Comparison of ENCODE assay signal across 8 cellular contexts in the genomic region with DNA sequence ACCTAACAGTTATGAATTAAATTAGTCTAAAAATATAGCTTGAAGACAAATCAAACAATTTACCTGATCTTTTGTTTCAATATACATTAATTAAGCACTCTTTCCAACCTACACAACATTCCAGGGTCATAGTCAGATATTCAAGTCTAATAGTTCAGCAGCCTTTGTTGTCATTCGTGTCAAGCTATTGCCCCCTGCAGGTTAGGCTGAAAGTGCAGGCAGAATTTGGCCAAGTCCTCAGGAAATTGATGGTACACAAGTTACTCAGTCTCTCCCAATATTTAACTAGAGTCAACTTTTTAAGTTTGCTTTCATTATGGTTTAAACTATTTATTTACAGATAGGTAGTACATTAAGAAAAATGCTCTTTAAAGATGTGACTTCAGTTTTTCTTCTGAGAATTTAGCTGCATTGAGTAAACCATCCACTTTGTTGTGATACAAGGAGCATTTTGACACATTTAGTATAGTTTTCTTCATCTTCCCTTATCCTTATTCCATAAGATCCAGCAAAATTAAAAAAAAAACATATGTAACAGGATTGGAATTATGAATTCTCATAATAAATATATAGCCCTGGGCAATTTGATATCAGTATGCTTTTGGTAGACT.
DNase-seq lines count a peak whose midpoint lies in the region; ATAC-seq and TF ChIP-seq lines count a peak whose summit lies in the region.

No MANE protein-coding gene starts in this region.

- no peaks in the 10 kb centered on the region for H3K36me3 ChIP-seq in CD8-positive, alpha-beta memory T cell (ENCODE audit: insufficient read depth, low read length)
- H3K36me3 ChIP-seq in vagina = no peaks in the 10 kb centered on the region

- H3K9me3 ChIP-seq in CD8-positive, alpha-beta memory T cell (ENCODE audit: low read length) = no peaks in the 10 kb centered on the region
- no peaks in the 10 kb centered on the region for H3K9me3 ChIP-seq in vagina

- peak; percentile 37 for ATAC-seq in GM19351 (IDR thresholded peaks at IDR 0.05; ENCODE audit: unreplicated experiment)

- H3K4me3 ChIP-seq in CD8-positive, alpha-beta memory T cell (ENCODE audit: low read length) = no peak overlapping the region
- H3K4me3 ChIP-seq in fibroblast of pulmonary artery (replicated peaks; ENCODE audit: low read depth, low read length) = no peak overlapping the region
- H3K4me3 ChIP-seq in vagina = no peak overlapping the region

- CTCF ChIA-PET in CD8-positive, alpha-beta memory T cell (lab: Charles Lee) = interaction anchor here (1.0 to 1.3 kb wide), 3 partner anchors 9 to 1085 kb away, joined by 3 read pairs; no protein-coding TSS in a partner anchor

- no peak overlapping the region for H3K27ac Mint-ChIP-seq in CD8-positive, alpha-beta memory T cell

- no peak overlapping the region for H3K27ac ChIP-seq in CD8-positive, alpha-beta memory T cell (ENCODE audit: low read depth, low read length)
- H3K27ac ChIP-seq in vagina = no peak overlapping the region

- POLR2A ChIA-PET in CD8-positive, alpha-beta memory T cell (lab: Charles Lee) = no interaction called here

- no peak overlapping the region for H3K4me3 Mint-ChIP-seq in CD8-positive, alpha-beta memory T cell

- peaks cover 63 to 91% of the 10 kb centered on the region in 2 donors for H3K27me3 Mint-ChIP-seq in CD8-positive, alpha-beta memory T cell

- H3K4me1 ChIP-seq in CD8-positive, alpha-beta memory T cell (ENCODE audit: insufficient read depth, low read length) = peaks cover 18% of the 10 kb centered on the region
- peaks cover 30% of the 10 kb centered on the region for H3K4me1 ChIP-seq in vagina

- intact Hi-C loops in vagina (cut with DNase I) = no loop called here

- no peak for TF ChIP-seq POLR2A in vagina (IDR thresholded peaks at IDR 0.05)

- peak; percentile 50 to 75 (median 55) for DNase-seq in CD8-positive, alpha-beta memory T cell
- DNase-seq in HuH-7.5 (ENCODE audit: low spot score) = peak; percentile 57
- peak; percentile 78 for DNase-seq in OCI-M1 (lab: John Stamatoyannopoulos, UW)
- DNase-seq in activated T-cell treated with anti-CD3 and anti-CD28 coated beads, Interleukin-2, amount 50 U/mL, for 48 hours = peak; percentile 82 to 83
- DNase-seq in fibroblast of pulmonary artery (ENCODE audit: low read depth) = peak; percentile 87
- DNase-seq in occipital lobe (lab: John Stamatoyannopoulos, UW) = peak; percentile 70
- no peak for DNase-seq in vagina (ENCODE audit: extremely low spot score in 2 of 2)

- H3K27me3 ChIP-seq in CD8-positive, alpha-beta memory T cell (ENCODE audit: insufficient read depth, low read length, poor library complexity, severe bottlenecking) = peaks cover 64% of the 10 kb centered on the region
- H3K27me3 ChIP-seq in vagina = peaks cover 5% of the 10 kb centered on the region

- H3K9me3 Mint-ChIP-seq in CD8-positive, alpha-beta memory T cell = peaks cover 0 to 5% (median 2%) of the 10 kb centered on the region in 5 donors

- peak; percentile 98 for TF ChIP-seq CTCF in fibroblast of pulmonary artery (IDR thresholded peaks at IDR 0.05; ENCODE audit: low read length, missing control alignments)
- peak; percentile 53 to 77 (median 64) for TF ChIP-seq CTCF in vagina (IDR thresholded peaks at IDR 0.05)

- peaks cover 24 to 42% (median 35%) of the 10 kb centered on the region in 3 donors for H3K4me1 Mint-ChIP-seq in CD8-positive, alpha-beta memory T cell

- H3K36me3 Mint-ChIP-seq in CD8-positive, alpha-beta memory T cell = no peaks in the 10 kb centered on the region

Comparison
In these comparisons a context has a peak if more than half of its experiments do, and no peak if none do; other contexts are left out.
1. DNase-seq: peak in CD8-positive, alpha-beta memory T cell (5 of 5), HuH-7.5 (single experiment), OCI-M1 (single experiment), activated T-cell treated with anti-CD3 and anti-CD28 coated beads, Interleukin-2, amount 50 U/mL, for 48 hours (2 of 2), fibroblast of pulmonary artery (single experiment) and occipital lobe (single experiment); none in vagina (0 of 2).